In the genomic region with DNA sequence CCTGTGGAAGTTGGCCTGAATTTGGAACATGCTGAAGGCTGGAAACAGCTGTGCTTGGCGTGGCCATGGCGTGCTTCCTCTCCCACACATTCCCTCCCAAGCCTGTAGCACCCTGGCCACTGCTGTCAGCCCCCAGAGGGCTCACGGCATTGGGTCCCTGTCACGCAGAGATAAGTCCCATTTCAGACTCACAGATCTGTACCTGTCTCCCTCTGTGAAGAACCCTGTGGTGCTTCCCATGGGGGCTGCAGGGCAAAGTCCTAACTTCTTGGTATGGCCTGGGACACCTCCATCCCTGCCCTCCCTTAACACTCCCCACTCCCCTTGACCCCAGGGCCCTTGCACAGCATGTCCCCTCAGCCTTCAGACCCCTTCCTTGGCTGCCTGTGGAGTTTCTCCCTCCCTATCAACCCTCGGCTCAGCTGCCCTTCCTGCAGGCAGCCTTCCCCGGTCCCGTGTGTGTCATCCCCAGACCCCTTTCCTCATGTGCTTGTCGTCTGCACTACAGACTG, we compare ENCODE assay signal across 1 cellular context.
TF ChIP-seq lines count a peak whose summit lies in the region.

No MANE protein-coding gene starts in this region.

TF ChIP-seq in HepG2, 621 proteins besides CTCF, POLR2A, EP300 and RAD21 (continued from another document):
- TF ChIP-seq, protein P1, sequence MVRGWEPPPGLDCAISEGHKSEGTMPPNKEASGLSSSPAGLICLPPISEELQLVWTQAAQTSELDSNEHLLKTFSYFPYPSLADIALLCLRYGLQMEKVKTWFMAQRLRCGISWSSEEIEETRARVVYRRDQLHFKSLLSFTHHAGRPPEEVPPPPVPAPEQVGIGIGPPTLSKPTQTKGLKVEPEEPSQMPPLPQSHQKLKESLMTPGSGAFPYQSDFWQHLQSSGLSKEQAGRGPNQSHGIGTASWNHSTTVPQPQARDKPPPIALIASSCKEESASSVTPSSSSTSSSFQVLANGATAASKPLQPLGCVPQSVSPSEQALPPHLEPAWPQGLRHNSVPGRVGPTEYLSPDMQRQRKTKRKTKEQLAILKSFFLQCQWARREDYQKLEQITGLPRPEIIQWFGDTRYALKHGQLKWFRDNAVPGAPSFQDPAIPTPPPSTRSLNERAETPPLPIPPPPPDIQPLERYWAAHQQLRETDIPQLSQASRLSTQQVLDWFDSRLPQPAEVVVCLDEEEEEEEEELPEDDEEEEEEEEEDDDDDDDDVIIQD (CRISPR knock-in tag; IDR thresholded peaks at IDR 0.05; ENCODE audit: low read depth), result no peak
- no peak for TF ChIP-seq MED13 (CRISPR knock-in tag; IDR thresholded peaks at IDR 0.05)
- TF ChIP-seq ISL2 (CRISPR knock-in tag; IDR thresholded peaks at IDR 0.05), result no peak
- TF ChIP-seq SYNCRIP (IDR thresholded peaks at IDR 0.05; ENCODE audit: insufficient read depth, low read depth, low read length), result no peak
- no peak for TF ChIP-seq TGIF2 (CRISPR knock-in tag; IDR thresholded peaks at IDR 0.05)
- no peak for TF ChIP-seq SKI (IDR thresholded peaks at IDR 0.05; ENCODE audit: partially characterized antibody)
- TF ChIP-seq, protein P2, sequence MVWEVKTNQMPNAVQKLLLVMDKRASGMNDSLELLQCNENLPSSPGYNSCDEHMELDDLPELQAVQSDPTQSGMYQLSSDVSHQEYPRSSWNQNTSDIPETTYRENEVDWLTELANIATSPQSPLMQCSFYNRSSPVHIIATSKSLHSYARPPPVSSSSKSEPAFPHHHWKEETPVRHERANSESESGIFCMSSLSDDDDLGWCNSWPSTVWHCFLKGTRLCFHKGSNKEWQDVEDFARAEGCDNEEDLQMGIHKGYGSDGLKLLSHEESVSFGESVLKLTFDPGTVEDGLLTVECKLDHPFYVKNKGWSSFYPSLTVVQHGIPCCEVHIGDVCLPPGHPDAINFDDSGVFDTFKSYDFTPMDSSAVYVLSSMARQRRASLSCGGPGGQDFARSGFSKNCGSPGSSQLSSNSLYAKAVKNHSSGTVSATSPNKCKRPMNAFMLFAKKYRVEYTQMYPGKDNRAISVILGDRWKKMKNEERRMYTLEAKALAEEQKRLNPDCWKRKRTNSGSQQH (CRISPR knock-in tag; IDR thresholded peaks at IDR 0.05; ENCODE audit: low read depth), result no peak
- TF ChIP-seq NR1H2 (CRISPR knock-in tag; IDR thresholded peaks at IDR 0.05; ENCODE audit: borderline replicate concordance, low read depth), result no peak
- TF ChIP-seq ZNF569 (CRISPR knock-in tag; IDR thresholded peaks at IDR 0.05; ENCODE audit: borderline replicate concordance), result no peak
- TF ChIP-seq, protein P3, sequence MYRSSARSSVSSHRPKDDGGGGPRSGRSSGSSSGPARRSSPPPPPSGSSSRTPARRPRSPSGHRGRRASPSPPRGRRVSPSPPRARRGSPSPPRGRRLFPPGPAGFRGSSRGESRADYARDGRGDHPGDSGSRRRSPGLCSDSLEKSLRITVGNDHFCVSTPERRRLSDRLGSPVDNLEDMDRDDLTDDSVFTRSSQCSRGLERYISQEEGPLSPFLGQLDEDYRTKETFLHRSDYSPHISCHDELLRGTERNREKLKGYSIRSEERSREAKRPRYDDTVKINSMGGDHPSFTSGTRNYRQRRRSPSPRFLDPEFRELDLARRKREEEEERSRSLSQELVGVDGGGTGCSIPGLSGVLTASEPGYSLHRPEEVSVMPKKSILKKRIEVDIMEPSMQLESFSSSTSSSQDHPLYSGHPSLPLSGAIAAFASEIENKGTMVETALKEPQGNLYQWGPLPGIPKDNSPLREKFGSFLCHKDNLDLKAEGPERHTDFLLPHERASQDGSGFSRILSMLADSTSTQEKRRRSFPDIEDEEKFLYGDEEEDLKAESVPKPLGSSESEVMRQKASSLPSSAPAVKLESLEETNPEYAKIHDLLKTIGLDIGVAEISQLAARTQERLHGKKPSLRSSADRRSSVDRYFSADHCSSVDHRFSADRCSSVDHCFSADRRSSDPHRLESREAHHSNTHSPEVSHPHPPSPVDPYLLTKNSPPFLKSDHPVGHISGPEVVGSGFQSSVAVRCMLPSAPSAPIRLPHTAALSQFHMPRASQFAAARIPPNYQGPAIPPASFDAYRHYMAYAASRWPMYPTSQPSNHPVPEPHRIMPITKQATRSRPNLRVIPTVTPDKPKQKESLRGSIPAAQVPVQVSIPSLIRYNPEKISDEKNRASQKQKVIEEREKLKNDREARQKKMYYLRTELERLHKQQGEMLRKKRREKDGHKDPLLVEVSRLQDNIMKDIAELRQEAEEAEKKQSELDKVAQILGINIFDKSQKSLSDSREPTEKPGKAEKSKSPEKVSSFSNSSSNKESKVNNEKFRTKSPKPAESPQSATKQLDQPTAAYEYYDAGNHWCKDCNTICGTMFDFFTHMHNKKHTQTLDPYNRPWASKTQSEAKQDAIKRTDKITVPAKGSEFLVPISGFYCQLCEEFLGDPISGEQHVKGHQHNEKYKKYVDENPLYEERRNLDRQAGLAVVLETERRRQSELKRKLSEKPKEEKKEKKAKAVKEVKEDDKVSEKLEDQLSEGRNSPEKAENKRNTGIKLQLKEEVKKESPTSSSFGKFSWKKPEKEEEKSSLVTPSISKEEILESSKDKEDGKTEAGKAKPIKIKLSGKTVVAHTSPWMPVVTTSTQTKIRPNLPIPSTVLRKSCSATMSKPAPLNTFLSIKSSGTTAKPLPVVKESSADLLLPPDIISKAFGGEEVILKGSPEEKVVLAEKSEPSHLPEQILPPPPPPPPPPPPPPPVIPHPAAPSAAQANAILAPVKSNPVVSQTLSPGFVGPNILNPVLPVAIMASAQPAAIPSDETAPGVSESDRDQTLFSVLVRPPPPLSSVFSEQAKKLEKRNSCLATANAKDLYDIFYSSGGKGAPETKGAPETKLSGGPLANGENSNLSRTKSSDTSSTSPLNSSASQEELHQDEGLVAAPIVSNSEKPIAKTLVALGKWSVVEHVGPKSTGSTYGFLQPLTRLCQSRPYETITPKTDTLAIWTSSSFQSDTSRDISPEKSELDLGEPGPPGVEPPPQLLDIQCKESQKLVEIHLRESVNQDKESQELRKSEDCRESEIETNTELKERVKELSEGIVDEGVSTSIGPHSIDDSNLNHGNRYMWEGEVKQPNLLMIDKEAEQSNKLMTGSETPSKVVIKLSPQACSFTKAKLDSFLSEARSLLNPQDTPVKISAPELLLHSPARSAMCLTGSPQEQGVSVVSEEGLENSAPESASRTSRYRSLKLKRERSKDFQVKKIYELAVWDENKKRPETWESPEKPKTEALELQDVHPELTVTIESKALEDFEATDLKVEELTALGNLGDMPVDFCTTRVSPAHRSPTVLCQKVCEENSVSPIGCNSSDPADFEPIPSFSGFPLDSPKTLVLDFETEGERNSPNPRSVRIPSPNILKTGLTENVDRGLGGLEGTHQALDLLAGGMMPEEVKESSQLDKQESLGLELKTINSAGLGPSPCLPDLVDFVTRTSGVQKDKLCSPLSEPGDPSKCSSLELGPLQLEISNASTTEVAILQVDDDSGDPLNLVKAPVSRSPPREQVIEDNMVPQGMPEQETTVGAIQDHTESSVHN (CRISPR knock-in tag; IDR thresholded peaks at IDR 0.05), result no peak
- TF ChIP-seq MIER2 (CRISPR knock-in tag; IDR thresholded peaks at IDR 0.05), result no peak
- TF ChIP-seq ZNF746 (CRISPR knock-in tag; IDR thresholded peaks at IDR 0.05), result no peak
- TF ChIP-seq KDM5B (CRISPR knock-in tag; IDR thresholded peaks at IDR 0.05; ENCODE audit: borderline replicate concordance), result no peak
- TF ChIP-seq THYN1 (CRISPR knock-in tag; IDR thresholded peaks at IDR 0.05; ENCODE audit: borderline replicate concordance, low read depth), result no peak
- no peak for TF ChIP-seq ADNP (CRISPR knock-in tag; IDR thresholded peaks at IDR 0.05)
- TF ChIP-seq CBX5 (CRISPR knock-in tag; IDR thresholded peaks at IDR 0.05; ENCODE audit: borderline replicate concordance), result no peak
- TF ChIP-seq TRIM24 (CRISPR knock-in tag; IDR thresholded peaks at IDR 0.05), result no peak
- TF ChIP-seq ZBTB1 (CRISPR knock-in tag; IDR thresholded peaks at IDR 0.05; ENCODE audit: borderline replicate concordance), result no peak
TF ChIP-seq in HepG2: peak in this region for 0.
